ENCODE assay signal across 9 cellular contexts in genomic region chr10:131997366-131998049, GRCh38. TPM values are rescaled to one million over a fixed set of nuclear protein-coding genes. Genes with fewer than 3 reads are reported as not detected.
A peak's percentile ranks its signal among the peaks of the same experiment; 100 is the strongest.
DNase-seq lines count a peak whose midpoint lies in the region; ATAC-seq and TF ChIP-seq lines count a peak whose summit lies in the region.
"Had no signal": no experiment of that assay in that cellular context is flagged by ENCODE, and none has a peak within 500 bp of the region (broad histone marks: within the 10 kb centered on the region; RNA-seq: fewer than 3 reads in every experiment).

No MANE protein-coding gene starts in this region.

- H3K9me3 ChIP-seq in neural progenitor cell (ENCODE audit: low read depth): no peaks in the 10 kb centered on the region

- H3K9me3 Mint-ChIP-seq in neural progenitor cell (no peaks in the 10 kb centered on the region), progenitor cell of endocrine pancreas (ENCODE audit: low read depth) (no peaks in the 10 kb centered on the region)

- no peak overlapping the region for H2AFZ ChIP-seq in neural progenitor cell (replicated peaks)

- H3F3A ChIP-seq in neural progenitor cell (ENCODE audit: low read depth): peaks cover 10% of the 10 kb centered on the region

- peaks cover 8% of the 10 kb centered on the region for H3K27me3 Mint-ChIP-seq in neural progenitor cell (ENCODE audit: insufficient read depth, low read depth)
- peaks cover 30% of the 10 kb centered on the region for H3K27me3 Mint-ChIP-seq in progenitor cell of endocrine pancreas

- H3K36me3 Mint-ChIP-seq in neural progenitor cell: no peaks in the 10 kb centered on the region
- H3K36me3 Mint-ChIP-seq in progenitor cell of endocrine pancreas (ENCODE audit: insufficient read depth): no peaks in the 10 kb centered on the region

- ATAC-seq in esophagus mucosa (peak; percentile 94), GM18867 (IDR thresholded peaks at IDR 0.05; ENCODE audit: unreplicated experiment) (no peak), HG02840 (IDR thresholded peaks at IDR 0.05; ENCODE audit: low FRiP score, unreplicated experiment) (no peak)

- H3K79me2 ChIP-seq in neural progenitor cell (ENCODE audit: low read depth): no peaks in the 10 kb centered on the region

- peak overlapping the region; percentile 74 for H3K4me2 ChIP-seq in neural progenitor cell

- H3K4me1 Mint-ChIP-seq in neural progenitor cell (peaks cover 29% of the 10 kb centered on the region), progenitor cell of endocrine pancreas (ENCODE audit: low read depth) (peaks cover 22% of the 10 kb centered on the region)

- no peaks in the 10 kb centered on the region for H4K20me1 ChIP-seq in neural progenitor cell (ENCODE audit: low read depth)

- no peaks in the 10 kb centered on the region for H3K36me3 ChIP-seq in neural progenitor cell

- peaks cover 40% of the 10 kb centered on the region for H3K27me3 ChIP-seq in neural progenitor cell

- H3K27ac ChIP-seq in neural progenitor cell: no peak overlapping the region

- H3K27ac Mint-ChIP-seq in neural progenitor cell: peak overlapping the region; percentile 36
- H3K27ac Mint-ChIP-seq in progenitor cell of endocrine pancreas: no peak overlapping the region

- DNase-seq in Ammon's horn (ENCODE audit: low spot score) (peak; percentile 39), NCI-H510A (lab: John Stamatoyannopoulos, UW) (peak; percentile 72), neural progenitor cell (ENCODE audit: low spot score) (peak; percentile 57), progenitor cell of endocrine pancreas (ENCODE audit: low spot score, unreplicated experiment) (no peak), NCI-H1694 treated with DMSO at 0.1 percent for 48 hours (lab: John Stamatoyannopoulos, UW) (no peak)
- DNase-seq: MV-4-11 had no signal

- TF ChIP-seq CTCF in neural progenitor cell (IDR thresholded peaks at IDR 0.05) (no peak), progenitor cell of endocrine pancreas (IDR thresholded peaks at IDR 0.05; ENCODE audit: unreplicated experiment) (no peak)

- no peak overlapping the region for H3K4me3 Mint-ChIP-seq in neural progenitor cell
- H3K4me3 Mint-ChIP-seq in progenitor cell of endocrine pancreas (ENCODE audit: low read depth): no peak overlapping the region

- H3K4me3 ChIP-seq in neural progenitor cell: peak overlapping the region; percentile 25

- H3K9ac ChIP-seq in neural progenitor cell: no peak overlapping the region

- H3K4me1 ChIP-seq in neural progenitor cell: peaks cover 13% of the 10 kb centered on the region

RNA-seq across cellular contexts. Expression of gene BNIP3, which starts 15.8 kb away (rescaled TPM):
- total RNA-seq in esophagus mucosa (30.0 TPM), neural progenitor cell (ENCODE audit: low replicate concordance) (256 and 312 TPM in 2 replicates), progenitor cell of endocrine pancreas (28.5 and 32.4 TPM in 2 replicates)

Comparison
In these comparisons a context has a peak if more than half of its experiments do, and no peak if none do; other contexts are left out.
1. DNase-seq: peak in Ammon's horn (single experiment), NCI-H510A (single experiment) and neural progenitor cell (single experiment); none in progenitor cell of endocrine pancreas (single experiment) and NCI-H1694 treated with DMSO at 0.1 percent for 48 hours (single experiment).